In genomic region chrX:147953976-147954375, GRCh38 we compare ENCODE assay signal across 21 cellular contexts. TPM values are rescaled to one million over a fixed set of nuclear protein-coding genes. Genes with fewer than 3 reads are reported as not detected.
"Had no signal": no experiment of that assay in that cellular context is flagged by ENCODE, and none has a peak within 500 bp of the region (broad histone marks: within the 10 kb centered on the region; RNA-seq: fewer than 3 reads in every experiment).

No MANE protein-coding gene starts in this region.

- H3K4me3 ChIP-seq: mucosa of descending colon, sigmoid colon, suprapubic skin had no signal

- DNase-seq: activated CD4-positive, alpha-beta T cell treated with anti-CD3 and anti-CD28 coated beads, Interleukin-2, amount 10 ng/mL, durations not matched to agents 7 days and 5 days; activated CD4-positive, CD25-positive, alpha-beta regulatory T cell; activated CD8-positive, alpha-beta memory T cell treated with anti-CD3 and anti-CD28 coated beads for 24 hours; activated naive CD4-positive, alpha-beta T cell treated with anti-CD3 and anti-CD28 coated beads, Interleukin-2, amount 10 ng/mL, durations not matched to agents 7 days and 5 days; central memory CD4-positive, alpha-beta T cell; effector memory CD8-positive, alpha-beta T cell; naive thymus-derived CD8-positive, alpha-beta T cell; sigmoid colon; stimulated activated CD4-positive, alpha-beta T cell treated with anti-CD3 and anti-CD28 coated beads, Interleukin-2, amount 100 ng/mL, for 48 hours; stimulated activated naive CD4-positive, alpha-beta T cell treated with Interleukin-2 at 50 U/mL for 16 hours had no signal

- H3K4me1 Mint-ChIP-seq: activated CD4-positive, alpha-beta T cell treated with anti-CD3 and anti-CD28 coated beads, Interleukin-2, amount 10 ng/mL, durations not matched to agents 7 days and 5 days; activated naive CD4-positive, alpha-beta T cell treated with anti-CD3 and anti-CD28 coated beads, Interleukin-2, amount 10 ng/mL, durations not matched to agents 7 days and 5 days; activated T-helper 17 cell treated with anti-CD3 and anti-CD28 coated beads, Interleukin-2, amount 50 U/mL, for 72 hours; naive thymus-derived CD8-positive, alpha-beta T cell had no signal

- H3K4me1 ChIP-seq: sigmoid colon, suprapubic skin had no signal

- H3K9me3 ChIP-seq: mucosa of descending colon, neutrophil, sigmoid colon, suprapubic skin had no signal

- H3K27ac ChIP-seq: neutrophil, sigmoid colon, suprapubic skin had no signal

- H3K27me3 Mint-ChIP-seq: activated CD4-positive, alpha-beta T cell treated with anti-CD3 and anti-CD28 coated beads, Interleukin-2, amount 10 ng/mL, durations not matched to agents 7 days and 5 days; activated naive CD4-positive, alpha-beta T cell treated with anti-CD3 and anti-CD28 coated beads, Interleukin-2, amount 10 ng/mL, durations not matched to agents 7 days and 5 days; activated T-helper 17 cell treated with anti-CD3 and anti-CD28 coated beads, Interleukin-2, amount 50 U/mL, for 72 hours; dendritic cell treated with granulocyte-macrophage colony-stimulating factor and Interleukin-4, amounts not matched to agents 40 ng/mL and 50 ng/mL, for 4 days; effector memory CD8-positive, alpha-beta T cell; naive thymus-derived CD8-positive, alpha-beta T cell; progenitor cell of endocrine pancreas had no signal

- H3K27ac Mint-ChIP-seq: activated CD4-positive, alpha-beta T cell treated with anti-CD3 and anti-CD28 coated beads, Interleukin-2, amount 10 ng/mL, durations not matched to agents 7 days and 5 days; activated naive CD4-positive, alpha-beta T cell treated with anti-CD3 and anti-CD28 coated beads, Interleukin-2, amount 10 ng/mL, durations not matched to agents 7 days and 5 days; activated T-helper 17 cell treated with anti-CD3 and anti-CD28 coated beads, Interleukin-2, amount 50 U/mL, for 72 hours; dendritic cell treated with granulocyte-macrophage colony-stimulating factor and Interleukin-4, amounts not matched to agents 40 ng/mL and 50 ng/mL, for 4 days; progenitor cell of endocrine pancreas; T-helper 1 cell treated with Interleukin-12 subunit alpha and Interleukin-12 subunit beta and Interleukin-4 antibody, amounts not matched to agents 30 μg/mL and 1 μg/mL, for 36 hours had no signal

- H3K27me3 ChIP-seq: neutrophil, sigmoid colon, suprapubic skin had no signal

- H3K9me3 Mint-ChIP-seq: activated CD4-positive, alpha-beta T cell treated with anti-CD3 and anti-CD28 coated beads, Interleukin-2, amount 10 ng/mL, durations not matched to agents 7 days and 5 days; activated naive CD4-positive, alpha-beta T cell treated with anti-CD3 and anti-CD28 coated beads, Interleukin-2, amount 10 ng/mL, durations not matched to agents 7 days and 5 days; activated T-helper 17 cell treated with anti-CD3 and anti-CD28 coated beads, Interleukin-2, amount 50 U/mL, for 72 hours; dendritic cell treated with granulocyte-macrophage colony-stimulating factor and Interleukin-4, amounts not matched to agents 40 ng/mL and 50 ng/mL, for 4 days; effector memory CD8-positive, alpha-beta T cell; naive thymus-derived CD8-positive, alpha-beta T cell; T-helper 1 cell treated with Interleukin-12 subunit alpha and Interleukin-12 subunit beta and Interleukin-4 antibody, amounts not matched to agents 30 μg/mL and 1 μg/mL, for 36 hours had no signal

- H3K4me3 Mint-ChIP-seq: activated CD4-positive, alpha-beta T cell treated with anti-CD3 and anti-CD28 coated beads, Interleukin-2, amount 10 ng/mL, durations not matched to agents 7 days and 5 days; activated naive CD4-positive, alpha-beta T cell treated with anti-CD3 and anti-CD28 coated beads, Interleukin-2, amount 10 ng/mL, durations not matched to agents 7 days and 5 days; activated T-helper 17 cell treated with anti-CD3 and anti-CD28 coated beads, Interleukin-2, amount 50 U/mL, for 72 hours; dendritic cell treated with granulocyte-macrophage colony-stimulating factor and Interleukin-4, amounts not matched to agents 40 ng/mL and 50 ng/mL, for 4 days; effector memory CD8-positive, alpha-beta T cell; T-helper 1 cell treated with Interleukin-12 subunit alpha and Interleukin-12 subunit beta and Interleukin-4 antibody, amounts not matched to agents 30 μg/mL and 1 μg/mL, for 36 hours had no signal

- ATAC-seq: activated T-helper 17 cell treated with anti-CD3 and anti-CD28 coated beads, Interleukin-2, amount 50 U/mL, for 72 hours; effector memory CD8-positive, alpha-beta T cell; left colon; mucosa of descending colon; naive thymus-derived CD8-positive, alpha-beta T cell had no signal

- H3K36me3 ChIP-seq: sigmoid colon, suprapubic skin had no signal

RNA-seq across cellular contexts. Expression of gene FMR1NB, which starts 27.2 kb away (rescaled TPM):
- total RNA-seq: activated CD4-positive, alpha-beta T cell treated with anti-CD3 and anti-CD28 coated beads, Interleukin-2, amount 10 ng/mL, durations not matched to agents 7 days and 5 days; activated T-helper 17 cell treated with anti-CD3 and anti-CD28 coated beads, Interleukin-2, amount 50 U/mL, for 72 hours; epithelial cell of proximal tubule; glomerular endothelial cell; left colon; mucosa of descending colon; naive thymus-derived CD8-positive, alpha-beta T cell; progenitor cell of endocrine pancreas; sigmoid colon; suprapubic skin; ureter had no signal
